In genomic region chr1:2373551-2374259, GRCh38 we compare ENCODE assay signal across 22 cellular contexts. TPM values are rescaled to one million over a fixed set of nuclear protein-coding genes. Genes with fewer than 3 reads are reported as not detected.
DNase-seq lines count a peak whose midpoint lies in the region; ATAC-seq, FAIRE-seq and TF ChIP-seq lines count a peak whose summit lies in the region.
"Had no signal": no experiment of that assay in that cellular context is flagged by ENCODE, and none has a peak within 500 bp of the region (broad histone marks: within the 10 kb centered on the region; RNA-seq: fewer than 3 reads in every experiment).

No MANE protein-coding gene starts in this region.

- H3K27ac Mint-ChIP-seq in activated CD8-positive, alpha-beta memory T cell treated with anti-CD3 and anti-CD28 coated beads, Interleukin-2, amount 10 ng/mL, durations not matched to agents 7 days and 5 days, result no peak overlapping the region
- H3K27ac Mint-ChIP-seq: H9 had no signal

- H3K36me3 ChIP-seq in WERI-Rb-1, result no peaks in the 10 kb centered on the region; the same call in 1 of the 2 replicates
- H3K36me3 ChIP-seq: vagina had no signal

- H3K27me3 Mint-ChIP-seq in activated CD8-positive, alpha-beta memory T cell treated with anti-CD3 and anti-CD28 coated beads, Interleukin-2, amount 10 ng/mL, durations not matched to agents 7 days and 5 days, result no peaks in the 10 kb centered on the region
- H3K27me3 Mint-ChIP-seq: central memory CD8-positive, alpha-beta T cell had no signal

- H3K27me3 ChIP-seq in WERI-Rb-1 (ENCODE audit: insufficient read depth, low read depth, severe bottlenecking), result no peaks in the 10 kb centered on the region
- H3K27me3 ChIP-seq: esophagus muscularis mucosa, vagina had no signal

- no peak for ATAC-seq in activated CD8-positive, alpha-beta memory T cell treated with anti-CD3 and anti-CD28 coated beads, Interleukin-2, amount 10 ng/mL, durations not matched to agents 7 days and 5 days

- H3K4me3 ChIP-seq in WERI-Rb-1 (ENCODE audit: low read depth, low read length) (no peak overlapping the region), retinal pigment epithelial cell (ENCODE audit: low read length) (no peak overlapping the region)
- H3K4me3 ChIP-seq: esophagus muscularis mucosa, vagina had no signal

- no peaks in the 10 kb centered on the region for H3K9me3 Mint-ChIP-seq in activated CD8-positive, alpha-beta memory T cell treated with anti-CD3 and anti-CD28 coated beads, Interleukin-2, amount 10 ng/mL, durations not matched to agents 7 days and 5 days (ENCODE audit: low read depth)
- H3K9me3 Mint-ChIP-seq: central memory CD8-positive, alpha-beta T cell; H9 had no signal

- no peak overlapping the region for H3K27ac ChIP-seq in WERI-Rb-1
- H3K27ac ChIP-seq: esophagus muscularis mucosa, vagina had no signal

- no peaks in the 10 kb centered on the region for H3K9me3 ChIP-seq in WERI-Rb-1 (ENCODE audit: severe bottlenecking)
- H3K9me3 ChIP-seq: esophagus muscularis mucosa, vagina had no signal

- H3K4me1 Mint-ChIP-seq in activated CD8-positive, alpha-beta memory T cell treated with anti-CD3 and anti-CD28 coated beads, Interleukin-2, amount 10 ng/mL, durations not matched to agents 7 days and 5 days, result no peaks in the 10 kb centered on the region
- H3K4me1 Mint-ChIP-seq: central memory CD8-positive, alpha-beta T cell; H9 had no signal

- no peak overlapping the region for H3K4me3 Mint-ChIP-seq in activated CD8-positive, alpha-beta memory T cell treated with anti-CD3 and anti-CD28 coated beads, Interleukin-2, amount 10 ng/mL, durations not matched to agents 7 days and 5 days
- H3K4me3 Mint-ChIP-seq: central memory CD8-positive, alpha-beta T cell; H9 had no signal

- TF ChIP-seq CTCF in WERI-Rb-1 (IDR thresholded peaks at IDR 0.05; ENCODE audit: low read depth, low read length), result peak; percentile 35; the same call in 1 of the 2 replicates
- peak; percentile 10 for TF ChIP-seq CTCF in retinal pigment epithelial cell (conservative IDR thresholded peaks at IDR 0.05; ENCODE audit: low read depth, low read length)
- TF ChIP-seq CTCF in D721Med (IDR thresholded peaks at IDR 0.05; ENCODE audit: insufficient read depth, missing control alignments), result no peak

- CTCF ChIA-PET in activated CD8-positive, alpha-beta memory T cell treated with anti-CD3 and anti-CD28 coated beads, Interleukin-2, amount 10 ng/mL, durations not matched to agents 7 days and 5 days (lab: Charles Lee), result no interaction called here

- DNase-seq in activated CD8-positive, alpha-beta memory T cell treated with anti-CD3 and anti-CD28 coated beads, Interleukin-2, amount 50 U/mL, for 4 hours, result peak; percentile 11
- no peak for DNase-seq in activated CD8-positive, alpha-beta memory T cell treated with anti-CD3 and anti-CD28 coated beads, Interleukin-2, amount 10 ng/mL, durations not matched to agents 7 days and 5 days
- DNase-seq in WERI-Rb-1 (peak; percentile 5), iPS-NIHi11 (ENCODE audit: low spot score) (peak; percentile 23), retinal pigment epithelial cell (ENCODE audit: low read depth) (no peak), DMS53 (lab: John Stamatoyannopoulos, UW) (no peak), NCI-H748 (lab: John Stamatoyannopoulos, UW; ENCODE audit: unreplicated experiment) (no peak), D721Med (ENCODE audit: insufficient read length, low spot score) (no peak)
- DNase-seq: 8988T; activated CD4-positive, alpha-beta T cell treated with anti-CD3 and anti-CD28 coated beads, Interleukin-2, amount 50 U/mL, for 1 hour; AML-193; amniotic stem cell; DND-41; H9; NCI-H1105 treated with DMSO at 0.1 percent for 48 hours; NCI-H2107; NCI-H524; stimulated activated CD4-positive, alpha-beta T cell treated with anti-CD3 and anti-CD28 coated beads, Interleukin-15, amount 100 ng/mL, for 24 hours; SW 1271 had no signal

- no peaks in the 10 kb centered on the region for H3K36me3 Mint-ChIP-seq in activated CD8-positive, alpha-beta memory T cell treated with anti-CD3 and anti-CD28 coated beads, Interleukin-2, amount 10 ng/mL, durations not matched to agents 7 days and 5 days

- FAIRE-seq in D721Med (lab: Jason Lieb, UNC), result no peak

RNA-seq across cellular contexts. Expression of gene MORN1, which starts 17.6 kb away (rescaled TPM):
- total RNA-seq in activated CD8-positive, alpha-beta memory T cell treated with anti-CD3 and anti-CD28 coated beads, Interleukin-2, amount 10 ng/mL, durations not matched to agents 7 days and 5 days, result 1 to 10 TPM; 8.0 to 8.5 TPM

RNA-seq across cellular contexts. Expression of gene RER1, which starts 17.9 kb away (rescaled TPM):
- total RNA-seq in activated CD8-positive, alpha-beta memory T cell treated with anti-CD3 and anti-CD28 coated beads, Interleukin-2, amount 10 ng/mL, durations not matched to agents 7 days and 5 days, result 100 to 1,000 TPM; 146 to 174 TPM

RNA-seq across cellular contexts. Expression of gene PEX10, which starts 38.7 kb away (rescaled TPM):
- total RNA-seq in activated CD8-positive, alpha-beta memory T cell treated with anti-CD3 and anti-CD28 coated beads, Interleukin-2, amount 10 ng/mL, durations not matched to agents 7 days and 5 days, result 10 to 100 TPM in 1 of 2 experiments, 1 to 10 TPM in 1; 8.7 to 12.3 TPM

Comparison
In these comparisons a context has a peak if more than half of its experiments do, and no peak if none do; other contexts are left out.
1. DNase-seq: peak in activated CD8-positive, alpha-beta memory T cell treated with anti-CD3 and anti-CD28 coated beads, Interleukin-2, amount 50 U/mL, for 4 hours (single experiment), WERI-Rb-1 (single experiment) and iPS-NIHi11 (single experiment); none in activated CD8-positive, alpha-beta memory T cell treated with anti-CD3 and anti-CD28 coated beads, Interleukin-2, amount 10 ng/mL, durations not matched to agents 7 days and 5 days (single experiment), retinal pigment epithelial cell (single experiment), DMS53 (single experiment), NCI-H748 (single experiment) and D721Med (single experiment).